In the genomic region with DNA sequence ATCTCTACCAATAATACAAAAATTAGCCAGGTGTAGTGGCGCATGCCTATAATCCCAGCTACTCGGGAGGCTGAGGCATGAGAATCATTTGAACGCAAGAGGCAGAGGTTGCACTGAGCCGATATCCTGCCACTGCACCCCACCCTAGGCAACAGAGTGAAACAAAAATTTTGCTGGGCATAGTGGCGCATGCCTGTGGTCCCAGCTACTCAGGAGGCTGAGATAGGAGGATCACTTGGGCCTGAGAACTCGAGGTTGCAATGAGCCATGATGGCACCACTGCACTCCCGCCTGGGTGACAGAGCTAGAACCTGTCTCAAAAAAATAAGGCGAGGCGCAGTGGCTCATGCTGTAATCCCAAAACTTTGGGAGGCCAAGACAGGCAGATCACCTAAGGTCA, we compare ENCODE assay signal across 20 cellular contexts. TPM values are rescaled to one million over a fixed set of nuclear protein-coding genes. Genes with fewer than 3 reads are reported as not detected.
DNase-seq lines count a peak whose midpoint lies in the region; ATAC-seq and TF ChIP-seq lines count a peak whose summit lies in the region.
"Had no signal": no experiment of that assay in that cellular context is flagged by ENCODE, and none has a peak within 500 bp of the region (broad histone marks: within the 10 kb centered on the region; RNA-seq: fewer than 3 reads in every experiment).

No MANE protein-coding gene starts in this region.

- H3K36me3 Mint-ChIP-seq in chondrocyte (ENCODE audit: low read depth) = no peaks in the 10 kb centered on the region

- H3K14ac ChIP-seq in trophoblast cell (ENCODE audit: low read length) = no peak overlapping the region

- DNase-seq in RWPE1 (ENCODE audit: low spot score) (no peak), chondrocyte (ENCODE audit: low spot score) (peak; percentile 28), trophoblast cell (peak; percentile 32 to 53), pons (ENCODE audit: low spot score) (no peak), cardiac septum (ENCODE audit: low spot score) (no peak)
- DNase-seq: 8988T; AML-193; Caco-2; Calu3; CD8-positive, alpha-beta T cell; DMS79 treated with DMSO at 0.1 percent for 48 hours; GF-D8 had no signal

- H3K27ac ChIP-seq in HEK293 (ENCODE audit: extremely low read depth, low read depth, low read length) (no peak overlapping the region), RWPE1 (0 out of 2 replicates have a peak overlapping the region, but pooled peaks have one; percentile 7), trophoblast cell (ENCODE audit: low read depth, low read length) (no peak overlapping the region), gastroesophageal sphincter (peak overlapping the region in 1 of 4 donors; percentile 3)
- H3K27ac ChIP-seq: A549; BLaER1 treated with 17β-estradiol and CSF1 and Interleukin-3, amounts not matched to agents 10 nM and 100 nM; C4-2B had no signal

- H3K23ac ChIP-seq in trophoblast cell (ENCODE audit: low read length) = no peak overlapping the region

- H3K4me2 ChIP-seq in trophoblast cell (ENCODE audit: low read length) = no peak overlapping the region
- H3K4me2 ChIP-seq: A549; BLaER1 treated with 17β-estradiol and CSF1 and Interleukin-3, amounts not matched to agents 10 nM and 100 nM had no signal

- TF ChIP-seq POLR2A in gastroesophageal sphincter (IDR thresholded peaks at IDR 0.05) = no peak

- peaks cover 20% of the 10 kb centered on the region for H3K79me2 ChIP-seq in trophoblast cell (ENCODE audit: control insufficient read depth, insufficient read depth, low read length, poor library complexity)

- H4K12ac ChIP-seq in trophoblast cell (ENCODE audit: low read depth, low read length) = no peak overlapping the region

- H3K18ac ChIP-seq in trophoblast cell (ENCODE audit: low read length) = no peak overlapping the region

- H3K9me3 ChIP-seq in HEK293 (ENCODE audit: control insufficient read depth, insufficient read depth, low read depth, low read length) (no peaks in the 10 kb centered on the region), trophoblast cell (ENCODE audit: insufficient read depth, low read depth, low read length) (no peaks in the 10 kb centered on the region), gastroesophageal sphincter (no peaks in the 10 kb centered on the region)
- H3K9me3 ChIP-seq: A549, Caco-2 had no signal

- no peak overlapping the region for H2BK12ac ChIP-seq in trophoblast cell (ENCODE audit: low read length)

- TF ChIP-seq EP300 in gastroesophageal sphincter (IDR thresholded peaks at IDR 0.05) = no peak

- H3K27ac Mint-ChIP-seq in chondrocyte (ENCODE audit: unreplicated experiment) = no peak overlapping the region
- H3K27ac Mint-ChIP-seq: B cell; CD4-positive, alpha-beta T cell; CD8-positive, alpha-beta T cell had no signal

- peaks cover 0 to 6% of the 10 kb centered on the region in 2 experiments; a peak in 1 of 3 replicates for H3K36me3 ChIP-seq in HEK293 (ENCODE audit: control insufficient read depth in 2 of 2, insufficient read depth in 1 of 2, low read length in 2 of 2)
- peaks cover 0 to 5% of the 10 kb centered on the region in 2 experiments for H3K36me3 ChIP-seq in trophoblast cell (ENCODE audit: control insufficient read depth in 1 of 2, insufficient read depth in 2 of 2, low read length in 2 of 2)
- no peaks in the 10 kb centered on the region for H3K36me3 ChIP-seq in gastroesophageal sphincter

- no peaks in the 10 kb centered on the region for H3K27me3 Mint-ChIP-seq in chondrocyte (ENCODE audit: low read depth)
- H3K27me3 Mint-ChIP-seq: B cell; CD4-positive, alpha-beta T cell had no signal

- intact Hi-C loops in cardiac septum (cut with DNase I) = no loop called here

- no peak overlapping the region for H2AFZ ChIP-seq in trophoblast cell (ENCODE audit: insufficient read depth, low read length, poor library complexity)

- no peak overlapping the region for H2BK5ac ChIP-seq in trophoblast cell (ENCODE audit: low read depth, low read length, poor library complexity)

- H2AK5ac ChIP-seq in trophoblast cell (ENCODE audit: low read length) = no peak overlapping the region

- no peak overlapping the region for H3K9ac ChIP-seq in trophoblast cell (ENCODE audit: low read length)
- H3K9ac ChIP-seq: BLaER1 treated with 17β-estradiol and CSF1 and Interleukin-3, amounts not matched to agents 10 nM and 100 nM had no signal

- POLR2A ChIA-PET in HEK293 (lab: Yijun Ruan, JAX) (interaction anchor here (1.2 kb wide), 2 partner anchors 10 to 15 kb away, joined by 3 to 4 read pairs; a partner anchor contains a TSS), RWPE1 (lab: Yijun Ruan, JAX; ENCODE audit: low non-redundant PET) (no interaction called here)

- H3K27me3 ChIP-seq in trophoblast cell (ENCODE audit: insufficient read depth, low read length) (no peaks in the 10 kb centered on the region), gastroesophageal sphincter (no peaks in the 10 kb centered on the region)
- H3K27me3 ChIP-seq: BLaER1 treated with 17β-estradiol and CSF1 and Interleukin-3, amounts not matched to agents 10 nM and 100 nM had no signal

- H4K8ac ChIP-seq in trophoblast cell (ENCODE audit: low read depth, low read length) = no peak overlapping the region

- no peak overlapping the region for H4K91ac ChIP-seq in trophoblast cell (ENCODE audit: low read depth, low read length)

- ATAC-seq in HG03571 (IDR thresholded peaks at IDR 0.05; ENCODE audit: unreplicated experiment) (no peak), gastroesophageal sphincter (no peak)
- ATAC-seq: A549; CD8-positive, alpha-beta T cell had no signal

- no peaks in the 10 kb centered on the region for H3K9me3 Mint-ChIP-seq in chondrocyte (ENCODE audit: low read depth)
- H3K9me3 Mint-ChIP-seq: CD4-positive, alpha-beta T cell; CD8-positive, alpha-beta T cell had no signal

- WGBS in trophoblast cell (ENCODE audit: extremely low coverage, insufficient coverage, insufficient read length) = no CpG with 5 or more reads among the region's 9 CpGs
- 100% methylated on average over 2 of the region's 9 CpGs; no CpG with 5 or more reads in 1 of the 2 donors for WGBS in gastroesophageal sphincter (ENCODE audit: low coverage in 1 of 2), 2 donors

- H3K4ac ChIP-seq in trophoblast cell (ENCODE audit: low read depth, low read length) = peak overlapping the region; percentile 19

- H3K4me3 Mint-ChIP-seq in chondrocyte (ENCODE audit: unreplicated experiment) = no peak overlapping the region
- H3K4me3 Mint-ChIP-seq: B cell; CD4-positive, alpha-beta T cell; CD8-positive, alpha-beta T cell had no signal

- H3K4me1 ChIP-seq in HEK293 (ENCODE audit: control insufficient read depth, insufficient read depth, low read length) (peaks cover 15% of the 10 kb centered on the region), trophoblast cell (ENCODE audit: control insufficient read depth in 1 of 2, insufficient read depth in 2 of 2, low read length in 2 of 2) (no peaks in the 10 kb centered on the region), gastroesophageal sphincter (peaks cover 0 to 100% (median 13%) of the 10 kb centered on the region in 3 donors)

- H3K4me1 Mint-ChIP-seq in chondrocyte (ENCODE audit: low read depth) = peaks cover 22% of the 10 kb centered on the region

- H3K4me3 ChIP-seq in HEK293 (ENCODE audit: low read depth, low read length) = no peak overlapping the region
- no peak overlapping the region for H3K4me3 ChIP-seq in trophoblast cell (ENCODE audit: low read depth, low read length)
- H3K4me3 ChIP-seq in gastroesophageal sphincter = no peak overlapping the region
- H3K4me3 ChIP-seq: A549; BLaER1 treated with 17β-estradiol and CSF1 and Interleukin-3, amounts not matched to agents 10 nM and 100 nM had no signal

- no peak overlapping the region for H2BK120ac ChIP-seq in trophoblast cell (ENCODE audit: insufficient read depth, low read length, poor library complexity)

- TF ChIP-seq CTCF in HEK293 (tag by site-specific recombination; IDR thresholded peaks at IDR 0.05) (no peak), RWPE1 (conservative IDR thresholded peaks at IDR 0.05; ENCODE audit: low read depth) (no peak), chondrocyte (IDR thresholded peaks at IDR 0.05) (no peak), gastroesophageal sphincter (IDR thresholded peaks at IDR 0.05) (no peak)

- CTCF ChIA-PET in HEK293 (lab: Yijun Ruan, JAX) (no interaction called here), RWPE1 (lab: Yijun Ruan, JAX) (no interaction called here)

- H3K79me1 ChIP-seq in trophoblast cell (ENCODE audit: low read length) = no peaks in the 10 kb centered on the region

TF ChIP-seq in HEK293, 187 proteins besides CTCF, POLR2A, EP300 and RAD21:
- TF ChIP-seq ZNF76 (tag by site-specific recombination; IDR thresholded peaks at IDR 0.05; ENCODE audit: borderline replicate concordance, low read depth) (no peak), SCRT2 (tag by site-specific recombination; IDR thresholded peaks at IDR 0.05) (0 out of 2 replicates have a peak, but pooled peaks have one; percentile 4)

RNA-seq across cellular contexts. Expression of a gene that starts 9.5 kb away (rescaled TPM):
- total RNA-seq in chondrocyte (63.7 to 66.8 TPM (median 66.1 TPM) in 3 replicates), cardiac septum (56.1 TPM), gastroesophageal sphincter (10 to 100 TPM; 40.9 to 93.4 (median 50.1) TPM)
- 57.3 and 58.0 TPM in 2 replicates for polyA plus RNA-seq in trophoblast cell (2013)

Comparison
In these comparisons a context has a peak if more than half of its experiments do, and no peak if none do; other contexts are left out.
1. DNase-seq: peak in chondrocyte (single experiment) and trophoblast cell (2 of 2); none in RWPE1 (single experiment), pons (single experiment) and cardiac septum (single experiment).